ENCODE assay signal across 1 cellular context in the genomic region with DNA sequence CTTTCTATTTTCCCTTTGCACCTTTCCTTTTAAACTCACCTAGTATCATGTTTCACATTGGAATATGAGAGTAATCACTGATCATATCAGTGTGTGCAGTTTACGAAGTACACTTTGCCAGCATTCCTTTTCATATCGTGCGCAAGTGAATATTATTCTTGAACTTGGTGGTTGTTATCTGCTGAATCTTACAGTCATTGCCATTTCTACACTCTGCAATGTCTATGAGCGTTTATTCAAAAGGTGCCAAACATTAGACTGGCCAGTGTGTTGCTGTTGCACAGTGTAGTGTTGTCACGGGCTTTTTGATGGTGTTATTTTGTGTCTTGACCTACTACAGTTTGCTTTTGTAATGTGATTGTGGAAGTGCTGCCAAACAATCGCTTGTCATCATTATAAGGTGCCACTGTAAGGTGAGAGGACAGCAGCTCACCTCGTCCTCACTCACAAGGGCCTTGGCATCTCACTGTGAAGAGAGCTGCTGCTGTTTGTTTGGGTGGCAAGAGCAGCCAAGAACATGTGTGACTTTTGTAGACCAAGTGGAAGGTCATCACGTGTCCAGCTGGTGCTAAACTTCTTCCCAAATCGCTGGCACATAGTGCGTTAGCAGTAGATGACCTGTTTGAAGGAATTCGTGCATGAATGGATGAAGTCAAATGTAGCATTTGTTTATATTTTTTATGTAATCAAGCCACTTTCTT.
TF ChIP-seq lines count a peak whose summit lies in the region.

No MANE protein-coding gene starts in this region.

TF ChIP-seq in IMR-90, 13 proteins besides CTCF, POLR2A, EP300 and RAD21:
- TF ChIP-seq CEBPB (IDR thresholded peaks at IDR 0.05; ENCODE audit: low read depth, low read length) (no peak), MAFK (IDR thresholded peaks at IDR 0.05; ENCODE audit: low read depth, low read length) (no peak), RCOR1 (IDR thresholded peaks at IDR 0.05; ENCODE audit: insufficient replicate concordance, low read length) (no peak), NFE2L2 (IDR thresholded peaks at IDR 0.05; ENCODE audit: low read depth, low read length) (no peak), FOS (IDR thresholded peaks at IDR 0.05; ENCODE audit: low read depth, low read length) (no peak), MAZ (IDR thresholded peaks at IDR 0.05; ENCODE audit: borderline replicate concordance, low read depth, low read length) (no peak), MXI1 (IDR thresholded peaks at IDR 0.05; ENCODE audit: borderline replicate concordance, low read depth, low read length) (no peak), CHD1 (IDR thresholded peaks at IDR 0.05; ENCODE audit: low read depth, low read length) (no peak), RFX5 (IDR thresholded peaks at IDR 0.05; ENCODE audit: low read depth, low read length) (no peak), BHLHE40 (IDR thresholded peaks at IDR 0.05; ENCODE audit: low read depth, low read length) (no peak), SMC3 (IDR thresholded peaks at IDR 0.05; ENCODE audit: low read depth, low read length) (no peak)
- TF ChIP-seq, protein P1, sequence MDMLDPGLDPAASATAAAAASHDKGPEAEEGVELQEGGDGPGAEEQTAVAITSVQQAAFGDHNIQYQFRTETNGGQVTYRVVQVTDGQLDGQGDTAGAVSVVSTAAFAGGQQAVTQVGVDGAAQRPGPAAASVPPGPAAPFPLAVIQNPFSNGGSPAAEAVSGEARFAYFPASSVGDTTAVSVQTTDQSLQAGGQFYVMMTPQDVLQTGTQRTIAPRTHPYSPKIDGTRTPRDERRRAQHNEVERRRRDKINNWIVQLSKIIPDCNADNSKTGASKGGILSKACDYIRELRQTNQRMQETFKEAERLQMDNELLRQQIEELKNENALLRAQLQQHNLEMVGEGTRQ (IDR thresholded peaks at IDR 0.05; ENCODE audit: low read depth, low read length): no peak; the same call in 1 of the 2 replicates
- TF ChIP-seq, protein P2, sequence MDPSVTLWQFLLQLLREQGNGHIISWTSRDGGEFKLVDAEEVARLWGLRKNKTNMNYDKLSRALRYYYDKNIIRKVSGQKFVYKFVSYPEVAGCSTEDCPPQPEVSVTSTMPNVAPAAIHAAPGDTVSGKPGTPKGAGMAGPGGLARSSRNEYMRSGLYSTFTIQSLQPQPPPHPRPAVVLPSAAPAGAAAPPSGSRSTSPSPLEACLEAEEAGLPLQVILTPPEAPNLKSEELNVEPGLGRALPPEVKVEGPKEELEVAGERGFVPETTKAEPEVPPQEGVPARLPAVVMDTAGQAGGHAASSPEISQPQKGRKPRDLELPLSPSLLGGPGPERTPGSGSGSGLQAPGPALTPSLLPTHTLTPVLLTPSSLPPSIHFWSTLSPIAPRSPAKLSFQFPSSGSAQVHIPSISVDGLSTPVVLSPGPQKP (IDR thresholded peaks at IDR 0.05; ENCODE audit: borderline replicate concordance, low read depth, low read length): no peak
TF ChIP-seq in IMR-90: peak in this region for 0.
